In the genomic region with DNA sequence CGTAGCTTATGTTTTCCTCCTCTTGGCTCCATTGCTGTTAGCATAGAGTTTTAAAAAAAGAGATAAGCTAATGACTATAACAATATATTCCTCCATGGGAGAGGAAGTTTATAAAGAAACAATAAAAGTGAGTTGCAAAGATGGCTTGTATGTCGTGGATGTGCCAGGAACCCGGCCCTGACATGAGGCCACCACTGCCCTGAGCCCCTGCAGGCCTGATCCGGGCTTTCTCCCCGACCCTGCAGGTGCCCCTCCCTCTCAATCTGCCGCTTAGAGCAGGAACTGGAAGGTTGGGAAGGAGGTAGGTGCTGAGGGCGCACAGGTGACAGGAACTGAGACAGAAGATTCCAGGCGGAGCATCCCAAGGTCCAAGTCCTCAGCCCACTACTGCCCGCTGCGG, we compare ENCODE assay signal across 1 cellular context.
TF ChIP-seq lines count a peak whose summit lies in the region.

No MANE protein-coding gene starts in this region.

TF ChIP-seq in K562, 482 proteins besides CTCF, POLR2A, EP300 and RAD21:
- TF ChIP-seq POLR2AphosphoS2 (IDR thresholded peaks at IDR 0.05; ENCODE audit: low read length) (peak; percentile 43; the same call in 1 of the 2 replicates), MAZ (CRISPR knock-in tag; conservative IDR thresholded peaks at IDR 0.05 in 1 of 2, IDR thresholded peaks at IDR 0.05 in 1 of 2) (no peak)
TF ChIP-seq in K562: peak in this region for 1.
